ENCODE assay signal across 21 cellular contexts in the genomic region with DNA sequence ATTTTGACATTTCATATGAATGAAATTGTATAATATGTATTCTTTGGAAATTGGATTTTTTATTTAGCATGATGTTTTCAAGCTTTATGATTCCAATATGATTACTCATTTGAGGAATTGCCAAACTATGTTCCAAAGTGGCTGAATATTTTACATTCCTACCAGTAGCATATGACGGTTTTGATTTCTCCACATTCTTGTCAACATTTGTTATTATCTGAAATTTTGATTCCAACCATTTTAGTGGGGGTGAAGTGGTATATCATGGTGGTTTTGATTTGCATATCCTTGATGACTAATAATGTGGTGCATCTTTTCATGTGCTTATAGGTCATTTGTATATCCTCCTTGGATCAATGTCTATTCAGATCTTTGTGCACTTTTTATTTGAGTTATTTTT. TPM values are rescaled to one million over a fixed set of nuclear protein-coding genes. Genes with fewer than 3 reads are reported as not detected.
"Had no signal": no experiment of that assay in that cellular context is flagged by ENCODE, and none has a peak within 500 bp of the region (broad histone marks: within the 10 kb centered on the region; RNA-seq: fewer than 3 reads in every experiment).

No MANE protein-coding gene starts in this region.

- ATAC-seq: activated CD4-positive, alpha-beta T cell treated with anti-CD3 and anti-CD28 coated beads for 36 hours; activated T-cell treated with anti-CD3 and anti-CD28 coated beads, Interleukin-2, amount 50 U/mL, for 72 hours; effector memory CD8-positive, alpha-beta T cell; gastrocnemius medialis; left ventricle myocardium superior had no signal

- DNase-seq: activated CD4-positive, alpha-beta memory T cell treated with anti-CD3 and anti-CD28 coated beads, Interleukin-2, amount 10 ng/mL, durations not matched to agents 7 days and 5 days; activated CD4-positive, alpha-beta T cell treated with anti-CD3 and anti-CD28 coated beads for 36 hours; activated CD8-positive, alpha-beta memory T cell treated with anti-CD3 and anti-CD28 coated beads, Interleukin-2, amount 50 U/mL, for 4 hours; activated gamma-delta T cell treated with Interleukin-2 at 50 U/mL for 16 hours; activated naive CD8-positive, alpha-beta T cell treated with anti-CD3 and anti-CD28 coated beads for 36 hours; activated T-cell treated with anti-CD3 and anti-CD28 coated beads, Interleukin-2, amount 50 U/mL, for 72 hours; aorta; central memory CD4-positive, alpha-beta T cell; effector memory CD8-positive, alpha-beta T cell; erythroblast; gastrocnemius medialis; kidney; left ventricle myocardium superior; stimulated activated CD4-positive, alpha-beta T cell treated with anti-CD3 and anti-CD28 coated beads, Interleukin-15, amount 100 ng/mL, for 24 hours; stimulated activated CD4-positive, alpha-beta T cell treated with anti-CD3 and anti-CD28 coated beads, Interleukin-4, amount 100 ng/mL, for 24 hours; stomach; T-helper 1 cell; WERI-Rb-1 had no signal

- H3K4me1 Mint-ChIP-seq: activated CD4-positive, alpha-beta memory T cell treated with anti-CD3 and anti-CD28 coated beads, Interleukin-2, amount 10 ng/mL, durations not matched to agents 7 days and 5 days had no signal

- H3K36me3 ChIP-seq: gastrocnemius medialis, stomach, WERI-Rb-1 had no signal

- FAIRE-seq: kidney, urothelium cell line had no signal

- H3K27ac Mint-ChIP-seq: activated CD4-positive, alpha-beta memory T cell treated with anti-CD3 and anti-CD28 coated beads, Interleukin-2, amount 10 ng/mL, durations not matched to agents 7 days and 5 days; activated CD4-positive, alpha-beta T cell treated with anti-CD3 and anti-CD28 coated beads for 36 hours; activated naive CD8-positive, alpha-beta T cell treated with anti-CD3 and anti-CD28 coated beads for 36 hours; activated T-cell treated with anti-CD3 and anti-CD28 coated beads, Interleukin-2, amount 50 U/mL, for 72 hours; effector memory CD8-positive, alpha-beta T cell had no signal

- H3K4me3 Mint-ChIP-seq: activated CD4-positive, alpha-beta memory T cell treated with anti-CD3 and anti-CD28 coated beads, Interleukin-2, amount 10 ng/mL, durations not matched to agents 7 days and 5 days; activated CD4-positive, alpha-beta T cell treated with anti-CD3 and anti-CD28 coated beads for 36 hours; activated naive CD8-positive, alpha-beta T cell treated with anti-CD3 and anti-CD28 coated beads for 36 hours; activated T-cell treated with anti-CD3 and anti-CD28 coated beads, Interleukin-2, amount 50 U/mL, for 72 hours; effector memory CD8-positive, alpha-beta T cell had no signal

- H3K9me3 ChIP-seq: gastrocnemius medialis, stomach had no signal

- H3K9me3 Mint-ChIP-seq: activated CD4-positive, alpha-beta memory T cell treated with anti-CD3 and anti-CD28 coated beads, Interleukin-2, amount 10 ng/mL, durations not matched to agents 7 days and 5 days; activated naive CD8-positive, alpha-beta T cell treated with anti-CD3 and anti-CD28 coated beads for 36 hours; effector memory CD8-positive, alpha-beta T cell had no signal

- H3K36me3 Mint-ChIP-seq: activated naive CD8-positive, alpha-beta T cell treated with anti-CD3 and anti-CD28 coated beads for 36 hours had no signal

- H3K4me3 ChIP-seq: gastrocnemius medialis, stomach had no signal

- H3K27ac ChIP-seq: gastrocnemius medialis, stomach, WERI-Rb-1 had no signal

- H3K4me1 ChIP-seq: gastrocnemius medialis had no signal

RNA-seq across cellular contexts. Expression of gene BEX1, which starts 2.6 kb away (rescaled TPM):
- total RNA-seq: activated CD4-positive, alpha-beta memory T cell treated with anti-CD3 and anti-CD28 coated beads, Interleukin-2, amount 10 ng/mL, durations not matched to agents 7 days and 5 days; gastrocnemius medialis had no signal

RNA-seq across cellular contexts. Expression of gene NXF3, which starts 26.3 kb away (rescaled TPM):
- total RNA-seq: activated CD4-positive, alpha-beta memory T cell treated with anti-CD3 and anti-CD28 coated beads, Interleukin-2, amount 10 ng/mL, durations not matched to agents 7 days and 5 days; activated CD4-positive, alpha-beta T cell treated with anti-CD3 and anti-CD28 coated beads for 36 hours; activated naive CD8-positive, alpha-beta T cell treated with anti-CD3 and anti-CD28 coated beads for 36 hours; pulmonary artery endothelial cell had no signal
- polyA plus RNA-seq: neural cell had no signal
